8 cellular contexts compared by ENCODE assay signal in the genomic region with DNA sequence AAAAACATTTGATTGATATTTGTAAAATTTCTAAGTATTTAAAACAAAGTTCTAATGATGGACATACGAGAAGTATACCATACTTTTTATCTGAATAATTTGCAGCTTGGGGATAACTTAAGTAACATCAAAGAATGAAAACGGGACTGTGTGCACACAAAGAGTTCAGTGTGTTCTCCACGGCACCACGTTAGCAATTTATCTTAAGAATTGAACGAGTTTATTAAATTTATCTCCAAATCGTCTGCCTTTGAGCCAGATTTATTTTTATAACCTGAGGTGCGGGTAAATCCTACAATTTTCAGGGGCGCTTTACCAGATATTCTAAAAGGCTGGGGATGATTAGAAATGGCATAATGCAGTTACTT. TPM values are rescaled to one million over a fixed set of nuclear protein-coding genes. Genes with fewer than 3 reads are reported as not detected.
DNase-seq lines count a peak whose midpoint lies in the region; ATAC-seq and TF ChIP-seq lines count a peak whose summit lies in the region.

No MANE protein-coding gene starts in this region.

- H3K9me3 Mint-ChIP-seq in activated B cell treated with CpG ODN at 0.5 μM for 24 hours: peaks cover 7% of the 10 kb centered on the region
- H3K9me3 Mint-ChIP-seq in stimulated activated naive CD8-positive, alpha-beta T cell treated with anti-CD3 and anti-CD28 coated beads, Interleukin-15, amount 100 ng/mL, for 72 hours: peaks cover 9 to 10% of the 10 kb centered on the region in 2 donors

- intact Hi-C loops in activated B cell treated with CpG ODN at 0.5 μM for 24 hours (cut with micrococcal nuclease): no loop called here

- WGBS in iPS DF 6.9 (ENCODE audit: insufficient coverage, insufficient read length): no CpG with 5 or more reads among the region's 8 CpGs

- ATAC-seq in activated B cell treated with CpG ODN at 0.5 μM for 24 hours (ENCODE audit: low read depth) (no peak), GM18511 (IDR thresholded peaks at IDR 0.05; ENCODE audit: unreplicated experiment) (no peak)
- no peak for ATAC-seq in stimulated activated naive CD8-positive, alpha-beta T cell treated with anti-CD3 and anti-CD28 coated beads, Interleukin-15, amount 100 ng/mL, for 72 hours

- H3K4me3 Mint-ChIP-seq in activated B cell treated with CpG ODN at 0.5 μM for 24 hours: peak overlapping the region; percentile 97
- peak overlapping the region; percentile 94 to 97 for H3K4me3 Mint-ChIP-seq in stimulated activated naive CD8-positive, alpha-beta T cell treated with anti-CD3 and anti-CD28 coated beads, Interleukin-15, amount 100 ng/mL, for 72 hours

- H3K36me3 Mint-ChIP-seq in activated B cell treated with CpG ODN at 0.5 μM for 24 hours (ENCODE audit: low read depth): peaks cover 56% of the 10 kb centered on the region

- no peaks in the 10 kb centered on the region for H3K27me3 Mint-ChIP-seq in activated B cell treated with CpG ODN at 0.5 μM for 24 hours
- no peaks in the 10 kb centered on the region for H3K27me3 Mint-ChIP-seq in stimulated activated naive CD8-positive, alpha-beta T cell treated with anti-CD3 and anti-CD28 coated beads, Interleukin-15, amount 100 ng/mL, for 72 hours

- TF ChIP-seq CTCF in activated B cell treated with CpG ODN at 0.5 μM for 24 hours (IDR thresholded peaks at IDR 0.05): no peak

- CTCF ChIA-PET in activated B cell treated with CpG ODN at 0.5 μM for 24 hours (lab: Charles Lee): interaction anchor here (1.3 to 5.0 kb wide), 3 partner anchors 14 to 106 kb away, joined by 5 to 33 read pairs (median 10); no protein-coding TSS in a partner anchor

- no peaks in the 10 kb centered on the region for H3K27me3 ChIP-seq in iPS DF 6.9 (ENCODE audit: control insufficient read depth, insufficient read depth, low read length)

- no peaks in the 10 kb centered on the region; the same call in 1 of the 2 replicates for H3K36me3 ChIP-seq in iPS DF 6.9 (ENCODE audit: control insufficient read depth, insufficient read depth, low read length)

- peak overlapping the region; percentile 100 for H3K27ac Mint-ChIP-seq in activated B cell treated with CpG ODN at 0.5 μM for 24 hours
- H3K27ac Mint-ChIP-seq in stimulated activated naive CD8-positive, alpha-beta T cell treated with anti-CD3 and anti-CD28 coated beads, Interleukin-15, amount 100 ng/mL, for 72 hours: peak overlapping the region; percentile 100

- no peaks in the 10 kb centered on the region for H3K9me3 ChIP-seq in iPS DF 6.9 (ENCODE audit: control insufficient read depth, insufficient read depth, low read length)

- POLR2A ChIA-PET in activated B cell treated with CpG ODN at 0.5 μM for 24 hours (lab: Charles Lee): interaction anchor here (1.0 to 10.5 kb wide), 10 partner anchors 8 to 1384 kb away, joined by 3 to 449 read pairs (median 10); no protein-coding TSS in a partner anchor

- peaks cover 73% of the 10 kb centered on the region for H3K4me1 Mint-ChIP-seq in activated B cell treated with CpG ODN at 0.5 μM for 24 hours
- H3K4me1 Mint-ChIP-seq in stimulated activated naive CD8-positive, alpha-beta T cell treated with anti-CD3 and anti-CD28 coated beads, Interleukin-15, amount 100 ng/mL, for 72 hours: peaks cover 48% of the 10 kb centered on the region

- H3K4me1 ChIP-seq in iPS DF 6.9 (ENCODE audit: control insufficient read depth, insufficient read depth, low read length): 0 out of 2 replicates have a peak, but pooled peaks cover under 1% of the 10 kb centered on the region

- no peak overlapping the region for H3K27ac ChIP-seq in iPS DF 6.9 (ENCODE audit: low read length)

- peak overlapping the region; percentile 28; the same call in 1 of the 2 replicates for H3K4me3 ChIP-seq in iPS DF 6.9 (ENCODE audit: low read length)

- DNase-seq in NCI-H146 (lab: John Stamatoyannopoulos, UW) (peak; percentile 45), NCI-H146 treated with DMSO at 0.1 percent for 48 hours (lab: John Stamatoyannopoulos, UW; ENCODE audit: unreplicated experiment) (no peak), activated B cell treated with CpG ODN at 0.5 μM for 24 hours (no peak), iPS DF 6.9 (ENCODE audit: low read depth, low spot score) (no peak), HCEC 1CT (no peak), GDM1 (lab: John Stamatoyannopoulos, UW) (no peak)
- no peak for DNase-seq in stimulated activated naive CD8-positive, alpha-beta T cell treated with anti-CD3 and anti-CD28 coated beads, Interleukin-15, amount 100 ng/mL, for 72 hours

RNA-seq across cellular contexts. Expression of a gene that starts 3.4 kb away (rescaled TPM):
- 249 and 298 TPM in 2 replicates for total RNA-seq in activated B cell treated with CpG ODN at 0.5 μM for 24 hours
